In genomic region chr12:128672428-128672827, GRCh38 we compare ENCODE assay signal across 37 cellular contexts.
"Had no signal": no experiment of that assay in that cellular context is flagged by ENCODE, and none has a peak within 500 bp of the region (broad histone marks: within the 10 kb centered on the region; RNA-seq: fewer than 3 reads in every experiment).

No MANE protein-coding gene starts in this region.

- H3K4me3 Mint-ChIP-seq: activated CD4-positive, alpha-beta memory T cell treated with anti-CD3 and anti-CD28 coated beads for 36 hours; activated CD4-positive, alpha-beta T cell treated with anti-CD3 and anti-CD28 coated beads for 36 hours; activated CD4-positive, alpha-beta T cell treated with anti-CD3 and anti-CD28 coated beads, Interleukin-2, amount 10 ng/mL, durations not matched to agents 24 days and 14 days; activated CD8-positive, alpha-beta memory T cell treated with anti-CD3 and anti-CD28 coated beads, Interleukin-2, amount 10 ng/mL, durations not matched to agents 7 days and 5 days; activated CD8-positive, alpha-beta T cell treated with anti-CD3 and anti-CD28 coated beads, Interleukin-2, amount 10 ng/mL, durations not matched to agents 7 days and 5 days; activated naive CD4-positive, alpha-beta T cell treated with anti-CD3 and anti-CD28 coated beads for 36 hours; activated naive CD4-positive, alpha-beta T cell treated with anti-CD3 and anti-CD28 coated beads, Interleukin-2, amount 50 U/mL, for 24 hours; activated naive CD8-positive, alpha-beta T cell treated with anti-CD3 and anti-CD28 coated beads for 36 hours; activated naive CD8-positive, alpha-beta T cell treated with anti-CD3 and anti-CD28 coated beads, Interleukin-2, amount 50 U/mL, for 24 hours; activated T-helper 1 cell treated with anti-CD3 and anti-CD28 coated beads, Interleukin-12 subunit alpha, Interleukin-12 subunit beta, Interleukin-2, Interleukin-4 antibody, amounts not matched to agents 30 ng/mL and 10 ng/mL and 1 ng/mL, durations not matched to agents 14 hours and 24 hours and 36 hours; brain; dendritic cell treated with granulocyte-macrophage colony-stimulating factor and Interleukin-4, amounts not matched to agents 40 ng/mL and 50 ng/mL, for 4 days; T-helper 17 cell; T-helper 2 cell treated with Interferon-gamma antibody and Interleukin-4, amounts not matched to agents 5 μg/mL and 100 μg/mL, for 36 hours had no signal

- H3K36me3 Mint-ChIP-seq: activated CD4-positive, alpha-beta memory T cell treated with anti-CD3 and anti-CD28 coated beads for 36 hours; activated CD8-positive, alpha-beta memory T cell treated with anti-CD3 and anti-CD28 coated beads, Interleukin-2, amount 10 ng/mL, durations not matched to agents 7 days and 5 days; activated naive CD4-positive, alpha-beta T cell treated with anti-CD3 and anti-CD28 coated beads, Interleukin-2, amount 50 U/mL, for 24 hours; activated naive CD8-positive, alpha-beta T cell treated with anti-CD3 and anti-CD28 coated beads for 36 hours had no signal

- FAIRE-seq: endothelial cell of umbilical vein had no signal

- H3K4me1 Mint-ChIP-seq: activated CD4-positive, alpha-beta T cell treated with anti-CD3 and anti-CD28 coated beads for 36 hours; activated CD4-positive, alpha-beta T cell treated with anti-CD3 and anti-CD28 coated beads, Interleukin-2, amount 10 ng/mL, durations not matched to agents 24 days and 14 days; activated CD8-positive, alpha-beta memory T cell treated with anti-CD3 and anti-CD28 coated beads, Interleukin-2, amount 10 ng/mL, durations not matched to agents 7 days and 5 days; activated naive CD4-positive, alpha-beta T cell treated with anti-CD3 and anti-CD28 coated beads, Interleukin-2, amount 50 U/mL, for 24 hours; activated naive CD8-positive, alpha-beta T cell treated with anti-CD3 and anti-CD28 coated beads for 36 hours; activated naive CD8-positive, alpha-beta T cell treated with anti-CD3 and anti-CD28 coated beads, Interleukin-2, amount 50 U/mL, for 24 hours; brain; T-helper 17 cell had no signal

- H3K36me3 ChIP-seq: adrenal gland, ascending aorta, breast epithelium, cardiac muscle cell, esophagus squamous epithelium, gastroesophageal sphincter had no signal

- H3K27ac ChIP-seq: adrenal gland, ascending aorta, breast epithelium, cardiac muscle cell, coronary artery, dorsolateral prefrontal cortex, epithelial cell of prostate, esophagus squamous epithelium, gastroesophageal sphincter had no signal

- H3K9me3 ChIP-seq: adrenal gland, ascending aorta, gastroesophageal sphincter had no signal

- ATAC-seq: activated CD4-positive, alpha-beta T cell treated with anti-CD3 and anti-CD28 coated beads for 36 hours; activated CD8-positive, alpha-beta memory T cell treated with anti-CD3 and anti-CD28 coated beads, Interleukin-2, amount 10 ng/mL, durations not matched to agents 7 days and 5 days; activated CD8-positive, alpha-beta T cell treated with anti-CD3 and anti-CD28 coated beads, Interleukin-2, amount 10 ng/mL, durations not matched to agents 7 days and 5 days; activated naive CD8-positive, alpha-beta T cell treated with anti-CD3 and anti-CD28 coated beads, Interleukin-2, amount 50 U/mL, for 24 hours; gastroesophageal sphincter; T-helper 17 cell had no signal

- H3K9me3 Mint-ChIP-seq: activated naive CD4-positive, alpha-beta T cell treated with anti-CD3 and anti-CD28 coated beads, Interleukin-2, amount 50 U/mL, for 24 hours; activated naive CD8-positive, alpha-beta T cell treated with anti-CD3 and anti-CD28 coated beads, Interleukin-2, amount 50 U/mL, for 24 hours; activated T-helper 2 cell treated with anti-CD3 and anti-CD28 coated beads, Interferon-gamma antibody, Interleukin-2, Interleukin-4, amounts not matched to agents 10 μg/mL and 5 μg/mL and 100 μg/mL, durations not matched to agents 14 hours and 24 hours and 36 hours; dendritic cell treated with granulocyte-macrophage colony-stimulating factor and Interleukin-4, amounts not matched to agents 40 ng/mL and 50 ng/mL, for 4 days had no signal

- H3K4me1 ChIP-seq: adrenal gland, ascending aorta, breast epithelium, esophagus squamous epithelium, gastroesophageal sphincter had no signal

- H3K4me3 ChIP-seq: adrenal gland, ascending aorta, breast epithelium, cardiac muscle cell, coronary artery, dorsolateral prefrontal cortex, esophagus squamous epithelium, gastroesophageal sphincter had no signal

- DNase-seq: activated CD4-positive, alpha-beta memory T cell treated with anti-CD3 and anti-CD28 coated beads for 36 hours; activated CD4-positive, alpha-beta T cell treated with anti-CD3 and anti-CD28 coated beads for 36 hours; activated CD4-positive, alpha-beta T cell treated with anti-CD3 and anti-CD28 coated beads, Interleukin-2, amount 10 ng/mL, durations not matched to agents 24 days and 14 days; activated CD4-positive, CD25-positive, alpha-beta regulatory T cell; activated CD4-positive, CD25-positive, alpha-beta regulatory T cell treated with anti-CD3 and anti-CD28 coated beads, Interleukin-2, amount 50 U/mL, for 72 hours; activated CD8-positive, alpha-beta memory T cell treated with anti-CD3 and anti-CD28 coated beads, Interleukin-2, amount 10 ng/mL, durations not matched to agents 7 days and 5 days; activated CD8-positive, alpha-beta memory T cell treated with anti-CD3 and anti-CD28 coated beads, Interleukin-2, amount 50 U/mL, for 4 hours; activated CD8-positive, alpha-beta T cell treated with anti-CD3 and anti-CD28 coated beads, Interleukin-2, amount 10 ng/mL, durations not matched to agents 7 days and 5 days; activated effector memory CD4-positive, alpha-beta T cell treated with anti-CD3 and anti-CD28 coated beads, Interleukin-2, amount 50 U/mL, for 16 hours; activated naive CD4-positive, alpha-beta T cell treated with anti-CD3 and anti-CD28 coated beads for 36 hours; activated naive CD8-positive, alpha-beta T cell treated with anti-CD3 and anti-CD28 coated beads for 36 hours; activated naive CD8-positive, alpha-beta T cell treated with anti-CD3 and anti-CD28 coated beads, Interleukin-2, amount 50 U/mL, for 24 hours; activated T-cell treated with anti-CD3 and anti-CD28 coated beads, Interleukin-2, amount 50 U/mL, for 1 hour; activated T-cell treated with anti-CD3 and anti-CD28 coated beads, Interleukin-2, amount 50 U/mL, for 48 hours; adrenal gland; central memory CD4-positive, alpha-beta T cell; dorsolateral prefrontal cortex; effector memory CD4-positive, alpha-beta T cell; esophagus squamous epithelium; foreskin melanocyte; head of caudate nucleus; T-helper 1 cell; T-helper 17 cell; T1000 had no signal

- H3K27me3 ChIP-seq: adrenal gland, ascending aorta, breast epithelium, cardiac muscle cell, dorsolateral prefrontal cortex, esophagus squamous epithelium, gastroesophageal sphincter had no signal

- H3K27me3 Mint-ChIP-seq: activated CD4-positive, alpha-beta memory T cell treated with anti-CD3 and anti-CD28 coated beads for 36 hours; activated CD4-positive, alpha-beta T cell treated with anti-CD3 and anti-CD28 coated beads for 36 hours; activated CD4-positive, alpha-beta T cell treated with anti-CD3 and anti-CD28 coated beads, Interleukin-2, amount 10 ng/mL, durations not matched to agents 24 days and 14 days; activated CD8-positive, alpha-beta memory T cell treated with anti-CD3 and anti-CD28 coated beads, Interleukin-2, amount 10 ng/mL, durations not matched to agents 7 days and 5 days; activated naive CD4-positive, alpha-beta T cell treated with anti-CD3 and anti-CD28 coated beads, Interleukin-2, amount 50 U/mL, for 24 hours; activated naive CD8-positive, alpha-beta T cell treated with anti-CD3 and anti-CD28 coated beads for 36 hours; activated naive CD8-positive, alpha-beta T cell treated with anti-CD3 and anti-CD28 coated beads, Interleukin-2, amount 50 U/mL, for 24 hours; brain; dendritic cell treated with granulocyte-macrophage colony-stimulating factor and Interleukin-4, amounts not matched to agents 40 ng/mL and 50 ng/mL, for 4 days; T-helper 17 cell had no signal

- H3K27ac Mint-ChIP-seq: activated CD4-positive, alpha-beta memory T cell treated with anti-CD3 and anti-CD28 coated beads for 36 hours; activated CD4-positive, alpha-beta T cell treated with anti-CD3 and anti-CD28 coated beads for 36 hours; activated CD4-positive, alpha-beta T cell treated with anti-CD3 and anti-CD28 coated beads, Interleukin-2, amount 10 ng/mL, durations not matched to agents 24 days and 14 days; activated CD8-positive, alpha-beta memory T cell treated with anti-CD3 and anti-CD28 coated beads, Interleukin-2, amount 10 ng/mL, durations not matched to agents 7 days and 5 days; activated CD8-positive, alpha-beta T cell treated with anti-CD3 and anti-CD28 coated beads, Interleukin-2, amount 10 ng/mL, durations not matched to agents 7 days and 5 days; activated naive CD4-positive, alpha-beta T cell treated with anti-CD3 and anti-CD28 coated beads for 36 hours; activated naive CD4-positive, alpha-beta T cell treated with anti-CD3 and anti-CD28 coated beads, Interleukin-2, amount 50 U/mL, for 24 hours; activated naive CD8-positive, alpha-beta T cell treated with anti-CD3 and anti-CD28 coated beads for 36 hours; activated naive CD8-positive, alpha-beta T cell treated with anti-CD3 and anti-CD28 coated beads, Interleukin-2, amount 50 U/mL, for 24 hours; activated T-helper 1 cell treated with anti-CD3 and anti-CD28 coated beads, Interleukin-12 subunit alpha, Interleukin-12 subunit beta, Interleukin-2, Interleukin-4 antibody, amounts not matched to agents 30 ng/mL and 10 ng/mL and 1 ng/mL, durations not matched to agents 14 hours and 24 hours and 36 hours; activated T-helper 2 cell treated with anti-CD3 and anti-CD28 coated beads, Interferon-gamma antibody, Interleukin-2, Interleukin-4, amounts not matched to agents 10 μg/mL and 5 μg/mL and 100 μg/mL, durations not matched to agents 14 hours and 24 hours and 36 hours; brain; dendritic cell treated with granulocyte-macrophage colony-stimulating factor and Interleukin-4, amounts not matched to agents 40 ng/mL and 50 ng/mL, for 4 days; T-helper 17 cell; T-helper 2 cell treated with Interferon-gamma antibody and Interleukin-4, amounts not matched to agents 5 μg/mL and 100 μg/mL, for 36 hours had no signal
